ENCODE assay signal across 9 cellular contexts in the genomic region with DNA sequence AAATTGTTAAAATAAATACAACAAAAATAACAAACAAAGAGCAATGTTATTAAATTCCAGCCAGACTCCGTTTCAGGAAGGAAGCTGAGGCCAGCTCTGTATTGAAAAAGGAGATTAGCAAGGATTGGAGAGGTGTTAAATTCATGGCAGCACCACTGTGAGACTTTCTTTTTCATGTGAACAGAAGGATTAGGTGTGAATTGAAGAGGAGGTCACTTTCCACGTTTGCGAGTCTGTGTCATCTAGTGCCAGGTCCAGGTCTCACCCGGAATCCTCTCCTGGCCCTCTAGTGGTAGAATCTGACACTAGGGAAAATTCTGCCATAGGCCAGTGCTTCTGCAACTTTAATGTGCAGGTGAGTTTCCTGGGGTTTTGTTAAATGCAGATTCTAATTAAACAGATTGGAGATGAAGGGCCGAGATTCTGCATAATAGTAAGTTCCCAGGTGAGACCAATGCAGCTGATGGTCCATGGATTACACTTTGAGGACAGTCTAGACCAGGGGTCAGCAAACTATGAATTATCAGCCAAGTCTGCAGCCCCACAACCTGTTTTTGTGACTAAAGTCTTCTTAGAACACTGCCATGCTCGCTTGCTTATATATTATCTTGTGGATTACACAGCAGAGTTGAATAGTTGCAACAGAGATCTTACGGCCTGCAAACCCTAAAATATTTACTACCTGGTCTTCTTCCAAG. TPM values are rescaled to one million over a fixed set of nuclear protein-coding genes. Genes with fewer than 3 reads are reported as not detected.
DNase-seq lines count a peak whose midpoint lies in the region; ATAC-seq, FAIRE-seq and TF ChIP-seq lines count a peak whose summit lies in the region.
"Had no signal": no experiment of that assay in that cellular context is flagged by ENCODE, and none has a peak within 500 bp of the region (broad histone marks: within the 10 kb centered on the region; RNA-seq: fewer than 3 reads in every experiment).

No MANE protein-coding gene starts in this region.

- peak; percentile 91 for ATAC-seq in PC-3
- no peak for ATAC-seq in HG02970 (IDR thresholded peaks at IDR 0.05; ENCODE audit: low FRiP score, unreplicated experiment)
- ATAC-seq in GM21381 (IDR thresholded peaks at IDR 0.05; ENCODE audit: unreplicated experiment): no peak
- ATAC-seq in HG02571 (IDR thresholded peaks at IDR 0.05; ENCODE audit: unreplicated experiment): no peak

- peak; percentile 95 for TF ChIP-seq CTCF in PC-3 (conservative IDR thresholded peaks at IDR 0.05; ENCODE audit: low read depth, low read length)
- peak; percentile 69 to 74 for TF ChIP-seq CTCF in endothelial cell of umbilical vein (IDR thresholded peaks at IDR 0.05; ENCODE audit: extremely low read depth in 1 of 2, insufficient read depth in 1 of 2, low read depth in 1 of 2, low read length in 2 of 2)

- dilution Hi-C loops in endothelial cell of umbilical vein (cut with MboI; ENCODE audit: extremely low pct_ligation_motif_present, low sequenced_read_pairs): no loop called here

- FAIRE-seq in endothelial cell of umbilical vein (lab: Jason Lieb, UNC): peak; percentile 89

- H3K4me2 ChIP-seq in PC-3 (ENCODE audit: low read length) (peak overlapping the region; percentile 69), endothelial cell of umbilical vein (ENCODE audit: insufficient read depth, low read length) (peak overlapping the region; percentile 57)

- no peaks in the 10 kb centered on the region for H3F3A ChIP-seq in PC-3 (ENCODE audit: low read length, unreplicated experiment)

- POLR2A ChIA-PET in PC-3 (lab: Charles Lee; ENCODE audit: unreplicated experiment) (no interaction called here), endothelial cell of umbilical vein (lab: Charles Lee) (no interaction called here)

- H4K20me1 ChIP-seq in PC-3 (ENCODE audit: low read length) (no peaks in the 10 kb centered on the region), endothelial cell of umbilical vein (replicated peaks; ENCODE audit: control insufficient read depth, extremely low read depth, insufficient read depth, low read length) (no peaks in the 10 kb centered on the region)

- H3K9me3 ChIP-seq in PC-3 (ENCODE audit: low read length): no peaks in the 10 kb centered on the region
- no peaks in the 10 kb centered on the region for H3K9me3 ChIP-seq in endothelial cell of umbilical vein (replicated peaks; ENCODE audit: control insufficient read depth, insufficient read depth, low read length)

- H3K27me3 ChIP-seq in PC-3 (ENCODE audit: low read length) (peaks cover 36% of the 10 kb centered on the region), endothelial cell of umbilical vein (ENCODE audit: control insufficient read depth in 2 of 2, insufficient read depth in 2 of 2, low read length in 2 of 2) (peaks cover 4 to 15% of the 10 kb centered on the region in 2 experiments)

- CTCF ChIA-PET in PC-3 (lab: Charles Lee): interaction anchor here (1.0 kb wide), 1 partner anchor 38 kb away, joined by 8 read pairs; no protein-coding TSS in a partner anchor
- CTCF ChIA-PET in endothelial cell of umbilical vein (lab: Charles Lee): interaction anchor here (1.0 to 2.3 kb wide), 10 partner anchors 9 to 352 kb away, joined by 3 to 8 read pairs (median 6); partner anchors contain the start of gene SLC6A1

- H3K36me3 ChIP-seq in PC-3 (ENCODE audit: low read depth, low read length) (no peaks in the 10 kb centered on the region), endothelial cell of umbilical vein (ENCODE audit: control insufficient read depth in 2 of 2, extremely low read depth in 1 of 2, insufficient read depth in 2 of 2, low read length in 2 of 2) (no peaks in the 10 kb centered on the region)

- no peaks in the 10 kb centered on the region for H3K9me1 ChIP-seq in endothelial cell of umbilical vein (replicated peaks; ENCODE audit: control insufficient read depth, extremely low read depth, insufficient read depth, low read length)

- no peak for TF ChIP-seq POLR2A in endothelial cell of umbilical vein (IDR thresholded peaks at IDR 0.05; ENCODE audit: low read depth, low read length)

- H3K4me3 ChIP-seq in PC-3 (ENCODE audit: low read length) (0 out of 2 replicates have a peak overlapping the region, but pooled peaks have one; percentile 33), endothelial cell of umbilical vein (replicated peaks in 1 of 3; ENCODE audit: insufficient read depth in 1 of 3, low read depth in 1 of 3, low read length in 3 of 3) (no peak overlapping the region)
- H3K4me3 ChIP-seq: SK-N-MC had no signal

- no peaks in the 10 kb centered on the region for H3K79me2 ChIP-seq in PC-3 (ENCODE audit: low read length)
- no peaks in the 10 kb centered on the region for H3K79me2 ChIP-seq in endothelial cell of umbilical vein (ENCODE audit: control insufficient read depth, insufficient read depth, low read length)

- intact Hi-C loops in PC-3 (cut with micrococcal nuclease) (loop anchor here (1.0 kb wide), 1 partner anchor 225 kb away; no protein-coding TSS in a partner anchor), endothelial cell of umbilical vein (cut with micrococcal nuclease) (loop anchor here (1.0 kb wide), 3 partner anchors 38 to 225 kb away; no protein-coding TSS in a partner anchor)

- no peaks in the 10 kb centered on the region for H3K9me2 ChIP-seq in PC-3 (replicated peaks; ENCODE audit: low read length)

- DNase-seq in COR-L47 (lab: John Stamatoyannopoulos, UW): peak; percentile 15
- DNase-seq in GM19240 (ENCODE audit: insufficient read length, low spot score): peak; percentile 56
- DNase-seq in PC-3: peak; percentile 79
- peak; percentile 53 for DNase-seq in endothelial cell of umbilical vein (ENCODE audit: low read depth, low spot score)
- peak; percentile 53 for DNase-seq in myocyte (ENCODE audit: low read depth)

- H2AFZ ChIP-seq in PC-3 (ENCODE audit: low read length) (0 out of 2 replicates have a peak overlapping the region, but pooled peaks have one; percentile 22), endothelial cell of umbilical vein (ENCODE audit: low read depth, low read length) (no peak overlapping the region)

- BruUV-seq in PC-3 (replicated peaks; lab: Mats Ljungman, UMichigan) (no TSS peak), endothelial cell of umbilical vein (replicated peaks; lab: Mats Ljungman, UMichigan) (no TSS peak)

- no peak overlapping the region for H3K9ac ChIP-seq in PC-3 (ENCODE audit: low read length)
- H3K9ac ChIP-seq in endothelial cell of umbilical vein (replicated peaks; ENCODE audit: extremely low read depth, insufficient read depth, low read length): no peak overlapping the region

- H3K4me1 ChIP-seq in PC-3 (ENCODE audit: insufficient read depth, low read length): peaks cover 16% of the 10 kb centered on the region
- peaks cover 3% of the 10 kb centered on the region for H3K4me1 ChIP-seq in endothelial cell of umbilical vein (ENCODE audit: control insufficient read depth, extremely low read depth, insufficient read depth, low read length)

- H3K27ac ChIP-seq in PC-3 (ENCODE audit: low read length) (no peak overlapping the region), endothelial cell of umbilical vein (ENCODE audit: insufficient read depth, low read depth, low read length) (no peak overlapping the region)
- H3K27ac ChIP-seq: SK-N-MC had no signal

TF ChIP-seq in endothelial cell of umbilical vein, 7 proteins besides CTCF, POLR2A, EP300 and RAD21:
- TF ChIP-seq EZH2 (IDR thresholded peaks at IDR 0.05; ENCODE audit: borderline replicate concordance, low read depth, low read length, severe bottlenecking): no peak

RNA-seq across cellular contexts. Expression of gene SLC6A1, which starts 9.2 kb away (rescaled TPM):
- total RNA-seq in PC-3 (2014; rRNA removed) (not detected in 2 replicates), endothelial cell of umbilical vein (not detected in 2 replicates), myocyte (0.26 TPM in 1 of 2 replicates, not detected in the other)
- not detected in 2 replicates for polyA plus RNA-seq in endothelial cell of umbilical vein
- polyA plus RNA-seq in endothelial cell of umbilical vein (2011; cell fraction: cytosol; rRNA removed): not detected in 2 replicates
- polyA plus RNA-seq in endothelial cell of umbilical vein (2011; cell fraction: nucleus; rRNA removed): not detected in 2 replicates
- not detected in 2 replicates for polyA plus RNA-seq in endothelial cell of umbilical vein (2012)
- 0.07 and 0.28 TPM in 2 replicates for polyA minus RNA-seq in endothelial cell of umbilical vein
- not detected for polyA minus RNA-seq in endothelial cell of umbilical vein (2011; cell fraction: cytosol; rRNA and poly(A)+ RNA removed)
- not detected in 2 replicates for polyA minus RNA-seq in endothelial cell of umbilical vein (2011; cell fraction: nucleus; rRNA and poly(A)+ RNA removed)
- polyA plus RNA-seq in myocyte (2012): 0.03 TPM

Comparison
In these comparisons a context has a peak if more than half of its experiments do, and no peak if none do; other contexts are left out.
1. DNase-seq: peak in every context shown above with its lines; median percentile 79 in PC-3; 56 in GM19240; 53 in endothelial cell of umbilical vein; 53 in myocyte; 15 in COR-L47.